ENCODE assay signal across 15 cellular contexts in the genomic region with DNA sequence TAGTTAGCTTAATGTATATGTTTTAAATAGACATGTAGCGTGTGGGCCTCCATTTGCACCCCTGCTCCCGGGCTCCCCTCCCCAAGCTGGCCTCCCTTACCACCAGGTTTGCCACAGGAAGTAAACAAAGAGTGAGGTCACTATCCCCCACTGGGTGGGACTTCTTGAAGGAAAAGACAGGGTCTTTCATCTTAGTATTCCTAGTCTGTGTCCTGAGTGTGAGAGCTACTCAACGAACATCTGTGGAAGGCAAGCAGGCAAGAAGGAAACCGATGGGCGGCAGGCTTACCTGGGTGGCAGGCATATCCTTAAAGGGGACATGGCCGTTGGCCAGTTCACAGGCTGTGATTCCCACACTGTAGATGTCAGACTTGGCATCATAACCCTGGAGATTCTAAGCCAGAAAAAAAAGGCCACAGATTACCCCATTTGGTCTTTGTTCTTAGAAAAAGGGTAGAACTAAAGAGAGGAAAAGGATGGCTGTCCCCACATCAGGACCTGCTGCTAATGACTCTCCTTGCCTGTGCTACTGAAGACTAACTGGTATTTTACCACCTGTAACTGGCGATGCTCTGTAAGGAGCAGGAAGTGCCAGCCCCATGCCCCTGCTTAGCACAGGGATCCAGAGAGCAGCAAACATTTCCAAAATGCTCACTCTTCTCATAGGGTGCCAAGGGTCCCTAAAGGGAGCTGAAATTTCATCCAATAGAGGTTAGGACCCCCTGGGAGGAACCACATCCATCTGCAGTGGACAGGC. TPM values are rescaled to one million over a fixed set of nuclear protein-coding genes. Genes with fewer than 3 reads are reported as not detected.
A peak's percentile ranks its signal among the peaks of the same experiment; 100 is the strongest.
DNase-seq lines count a peak whose midpoint lies in the region; ATAC-seq lines count a peak whose summit lies in the region.
"Had no signal": no experiment of that assay in that cellular context is flagged by ENCODE, and none has a peak within 500 bp of the region (broad histone marks: within the 10 kb centered on the region; RNA-seq: fewer than 3 reads in every experiment).

No MANE protein-coding gene starts in this region.

- no peaks in the 10 kb centered on the region for H3K27me3 Mint-ChIP-seq in activated CD4-positive, alpha-beta T cell treated with anti-CD3 and anti-CD28 coated beads, Interleukin-2, amount 10 ng/mL, durations not matched to agents 24 days and 14 days
- H3K27me3 Mint-ChIP-seq in IgD-negative memory B cell, result no peaks in the 10 kb centered on the region
- H3K27me3 Mint-ChIP-seq in activated naive CD8-positive, alpha-beta T cell treated with anti-CD3 and anti-CD28 coated beads for 36 hours, result no peaks in the 10 kb centered on the region
- H3K27me3 Mint-ChIP-seq in natural killer cell treated with Interleukin-12 subunit alpha and Interleukin-12 subunit beta and Interleukin-15 and Interleukin-18, amount 100 ng/mL, for 72 hours, result no peaks in the 10 kb centered on the region

- intact Hi-C loops in activated CD4-positive, alpha-beta T cell treated with anti-CD3 and anti-CD28 coated beads, Interleukin-2, amount 10 ng/mL, durations not matched to agents 24 days and 14 days (cut with micrococcal nuclease), result no loop called here

- ATAC-seq in natural killer cell treated with Interleukin-12 subunit alpha and Interleukin-12 subunit beta and Interleukin-15 and Interleukin-18, amount 100 ng/mL, for 72 hours, result no peak
- no peak for ATAC-seq in HG02798 (IDR thresholded peaks at IDR 0.05; ENCODE audit: poor library complexity, unreplicated experiment)
- no peak for ATAC-seq in HG03135 (IDR thresholded peaks at IDR 0.05; ENCODE audit: unreplicated experiment)

- H3K4me3 Mint-ChIP-seq in activated CD4-positive, alpha-beta T cell treated with anti-CD3 and anti-CD28 coated beads, Interleukin-2, amount 10 ng/mL, durations not matched to agents 24 days and 14 days, result peak overlapping the region; percentile 73
- peak overlapping the region in 2 of 4 donors; percentile 46 to 75 for H3K4me3 Mint-ChIP-seq in IgD-negative memory B cell
- H3K4me3 Mint-ChIP-seq in activated naive CD8-positive, alpha-beta T cell treated with anti-CD3 and anti-CD28 coated beads for 36 hours, result peak overlapping the region; percentile 35
- H3K4me3 Mint-ChIP-seq in natural killer cell treated with Interleukin-12 subunit alpha and Interleukin-12 subunit beta and Interleukin-15 and Interleukin-18, amount 100 ng/mL, for 72 hours, result peak overlapping the region; percentile 56

- peaks cover 55% of the 10 kb centered on the region for H3K36me3 Mint-ChIP-seq in activated CD4-positive, alpha-beta T cell treated with anti-CD3 and anti-CD28 coated beads, Interleukin-2, amount 10 ng/mL, durations not matched to agents 24 days and 14 days (ENCODE audit: low read depth)
- H3K36me3 Mint-ChIP-seq in IgD-negative memory B cell, result peaks cover 2% of the 10 kb centered on the region
- H3K36me3 Mint-ChIP-seq in activated naive CD8-positive, alpha-beta T cell treated with anti-CD3 and anti-CD28 coated beads for 36 hours, result peaks cover 57% of the 10 kb centered on the region
- peaks cover 15% of the 10 kb centered on the region for H3K36me3 Mint-ChIP-seq in natural killer cell treated with Interleukin-12 subunit alpha and Interleukin-12 subunit beta and Interleukin-15 and Interleukin-18, amount 100 ng/mL, for 72 hours

- H3K27ac Mint-ChIP-seq in activated CD4-positive, alpha-beta T cell treated with anti-CD3 and anti-CD28 coated beads, Interleukin-2, amount 10 ng/mL, durations not matched to agents 24 days and 14 days, result peak overlapping the region; percentile 56
- H3K27ac Mint-ChIP-seq in IgD-negative memory B cell, result peak overlapping the region; percentile 92 to 100 (median 97)
- peak overlapping the region; percentile 79 for H3K27ac Mint-ChIP-seq in activated naive CD8-positive, alpha-beta T cell treated with anti-CD3 and anti-CD28 coated beads for 36 hours
- peak overlapping the region; percentile 46 to 93 for H3K27ac Mint-ChIP-seq in natural killer cell treated with Interleukin-12 subunit alpha and Interleukin-12 subunit beta and Interleukin-15 and Interleukin-18, amount 100 ng/mL, for 72 hours

- H3K9me3 Mint-ChIP-seq in activated CD4-positive, alpha-beta T cell treated with anti-CD3 and anti-CD28 coated beads, Interleukin-2, amount 10 ng/mL, durations not matched to agents 24 days and 14 days, result no peaks in the 10 kb centered on the region
- H3K9me3 Mint-ChIP-seq in IgD-negative memory B cell, result no peaks in the 10 kb centered on the region
- no peaks in the 10 kb centered on the region for H3K9me3 Mint-ChIP-seq in activated naive CD8-positive, alpha-beta T cell treated with anti-CD3 and anti-CD28 coated beads for 36 hours
- no peaks in the 10 kb centered on the region for H3K9me3 Mint-ChIP-seq in natural killer cell treated with Interleukin-12 subunit alpha and Interleukin-12 subunit beta and Interleukin-15 and Interleukin-18, amount 100 ng/mL, for 72 hours

- peak; percentile 73 for DNase-seq in activated CD4-positive, alpha-beta T cell treated with anti-CD3 and anti-CD28 coated beads, Interleukin-2, amount 10 ng/mL, durations not matched to agents 24 days and 14 days
- no peak for DNase-seq in activated CD4-positive, alpha-beta T cell treated with anti-CD3 and anti-CD28 coated beads, Interleukin-2, amount 50 U/mL, for 4 hours
- DNase-seq in activated naive CD8-positive, alpha-beta T cell treated with anti-CD3 and anti-CD28 coated beads for 36 hours, result no peak
- DNase-seq in natural killer cell treated with Interleukin-12 subunit alpha and Interleukin-12 subunit beta and Interleukin-15 and Interleukin-18, amount 100 ng/mL, for 72 hours (ENCODE audit: low spot score), result no peak
- DNase-seq in epidermal melanocyte (ENCODE audit: insufficient read length, low spot score), result no peak
- DNase-seq: activated CD4-positive, alpha-beta T cell treated with anti-CD3 and anti-CD28 coated beads for 1 hour; DMS79 treated with DMSO at 0.1 percent for 48 hours; foreskin fibroblast; mesenchymal stem cell; NCI-H1105 treated with DMSO at 0.1 percent for 48 hours; NCI-H2171; tibial artery had no signal

- H3K4me1 Mint-ChIP-seq in activated CD4-positive, alpha-beta T cell treated with anti-CD3 and anti-CD28 coated beads, Interleukin-2, amount 10 ng/mL, durations not matched to agents 24 days and 14 days, result peaks cover 63% of the 10 kb centered on the region
- H3K4me1 Mint-ChIP-seq in IgD-negative memory B cell, result peaks cover 42 to 59% (median 46%) of the 10 kb centered on the region in 3 donors
- H3K4me1 Mint-ChIP-seq in activated naive CD8-positive, alpha-beta T cell treated with anti-CD3 and anti-CD28 coated beads for 36 hours, result peaks cover 75% of the 10 kb centered on the region
- H3K4me1 Mint-ChIP-seq in natural killer cell treated with Interleukin-12 subunit alpha and Interleukin-12 subunit beta and Interleukin-15 and Interleukin-18, amount 100 ng/mL, for 72 hours (ENCODE audit: low read depth in 2 of 2), result peaks cover 55 to 56% of the 10 kb centered on the region in 2 donors

RNA-seq across cellular contexts. Expression of a gene that starts 6.6 kb away (rescaled TPM):
- 202 and 204 TPM in 2 replicates for total RNA-seq in activated CD4-positive, alpha-beta T cell treated with anti-CD3 and anti-CD28 coated beads, Interleukin-2, amount 10 ng/mL, durations not matched to agents 24 days and 14 days
- 845 TPM for polyA plus RNA-seq in IgD-negative memory B cell
- total RNA-seq in activated naive CD8-positive, alpha-beta T cell treated with anti-CD3 and anti-CD28 coated beads for 36 hours, result 100 to 1,000 TPM; 173 to 179 TPM
- 100 to 1,000 TPM; 114 to 185 TPM for total RNA-seq in natural killer cell treated with Interleukin-12 subunit alpha and Interleukin-12 subunit beta and Interleukin-15 and Interleukin-18, amount 100 ng/mL, for 72 hours

RNA-seq across cellular contexts. Expression of a gene that starts 35.1 kb away (rescaled TPM):
- total RNA-seq in activated CD4-positive, alpha-beta T cell treated with anti-CD3 and anti-CD28 coated beads, Interleukin-2, amount 10 ng/mL, durations not matched to agents 24 days and 14 days, result 50.4 and 54.6 TPM in 2 replicates
- polyA plus RNA-seq in IgD-negative memory B cell, result 24.9 TPM
- total RNA-seq in activated naive CD8-positive, alpha-beta T cell treated with anti-CD3 and anti-CD28 coated beads for 36 hours, result 10 to 100 TPM; 39.1 to 40.9 TPM
- total RNA-seq in natural killer cell treated with Interleukin-12 subunit alpha and Interleukin-12 subunit beta and Interleukin-15 and Interleukin-18, amount 100 ng/mL, for 72 hours, result 10 to 100 TPM; 59.5 to 86.5 TPM
